Comparison of ENCODE assay signal across 9 cellular contexts in genomic region chr22:37896181-37896592, GRCh38. TPM values are rescaled to one million over a fixed set of nuclear protein-coding genes. Genes with fewer than 3 reads are reported as not detected.
A peak's percentile ranks its signal among the peaks of the same experiment; 100 is the strongest.
DNase-seq lines count a peak whose midpoint lies in the region; ATAC-seq, FAIRE-seq and TF ChIP-seq lines count a peak whose summit lies in the region.
"Had no signal": no experiment of that assay in that cellular context is flagged by ENCODE, and none has a peak within 500 bp of the region (broad histone marks: within the 10 kb centered on the region; RNA-seq: fewer than 3 reads in every experiment).

No MANE protein-coding gene starts in this region.

- H3K4me1 ChIP-seq in hepatocyte (ENCODE audit: insufficient read depth) (peaks cover 45% of the 10 kb centered on the region), subcutaneous abdominal adipose tissue (ENCODE audit: control insufficient read depth in 5 of 5, insufficient read depth in 5 of 5, low read length in 5 of 5) (peaks cover 9 to 47% (median 37%) of the 10 kb centered on the region in 5 donors)

- H3K36me3 ChIP-seq in hepatocyte (replicated peaks; ENCODE audit: insufficient read depth, low read depth) (no peaks in the 10 kb centered on the region), subcutaneous abdominal adipose tissue (ENCODE audit: control insufficient read depth in 5 of 5, insufficient read depth in 5 of 5, low read length in 5 of 5) (peaks cover 0 to 12% (median 0%) of the 10 kb centered on the region in 5 donors)

- WGBS in hepatocyte (ENCODE audit: low lambda C conversion rate, missing lambda C conversion rate): 44% methylated on average over 5 of the region's 5 CpGs

- no peak for TF ChIP-seq POLR2A in H54 (IDR thresholded peaks at IDR 0.05; ENCODE audit: low read depth, low read length)

- H3K9me3 ChIP-seq in hepatocyte (ENCODE audit: low read depth) (no peaks in the 10 kb centered on the region), subcutaneous abdominal adipose tissue (ENCODE audit: control insufficient read depth in 5 of 5, low read length in 5 of 5) (no peaks in the 10 kb centered on the region)

- POLR2A ChIA-PET in activated CD4-positive, alpha-beta memory T cell treated with anti-CD3 and anti-CD28 coated beads, Interleukin-2, amount 10 ng/mL, durations not matched to agents 7 days and 5 days (lab: Charles Lee): interaction anchor here (0.7 to 2.9 kb wide), 8 partner anchors 9 to 411 kb away, joined by 3 to 45 read pairs (median 3); partner anchors contain the start of genes C22orf23, MICALL1 and POLR2F

- peak; percentile 49 for ATAC-seq in GM18873 (IDR thresholded peaks at IDR 0.05; ENCODE audit: low FRiP score, unreplicated experiment)
- peak; percentile 63 for ATAC-seq in HG03432 (IDR thresholded peaks at IDR 0.05; ENCODE audit: unreplicated experiment)
- no peak for ATAC-seq in GM18520 (IDR thresholded peaks at IDR 0.05; ENCODE audit: unreplicated experiment)

- no peaks in the 10 kb centered on the region for H3K27me3 Mint-ChIP-seq in activated CD4-positive, alpha-beta memory T cell treated with anti-CD3 and anti-CD28 coated beads, Interleukin-2, amount 10 ng/mL, durations not matched to agents 7 days and 5 days

- H3K79me2 ChIP-seq in hepatocyte: no peaks in the 10 kb centered on the region

- peaks cover 34% of the 10 kb centered on the region for H3K4me1 Mint-ChIP-seq in activated CD4-positive, alpha-beta memory T cell treated with anti-CD3 and anti-CD28 coated beads, Interleukin-2, amount 10 ng/mL, durations not matched to agents 7 days and 5 days

- CTCF ChIA-PET in activated CD4-positive, alpha-beta memory T cell treated with anti-CD3 and anti-CD28 coated beads, Interleukin-2, amount 10 ng/mL, durations not matched to agents 7 days and 5 days (lab: Charles Lee): interaction anchor here (0.6 to 2.4 kb wide), 9 partner anchors 9 to 253 kb away, joined by 3 to 15 read pairs (median 4); partner anchors contain the start of gene MICALL1

- DNase-seq in activated CD4-positive, alpha-beta memory T cell treated with anti-CD3 and anti-CD28 coated beads, Interleukin-2, amount 10 ng/mL, durations not matched to agents 7 days and 5 days: peak; percentile 73
- peak; percentile 76 for DNase-seq in hepatocyte (ENCODE audit: low spot score)
- no peak for DNase-seq in HK-2 (ENCODE audit: unreplicated experiment)
- no peak for DNase-seq in H54 (ENCODE audit: insufficient read length, low spot score)

- H3K9me3 Mint-ChIP-seq in activated CD4-positive, alpha-beta memory T cell treated with anti-CD3 and anti-CD28 coated beads, Interleukin-2, amount 10 ng/mL, durations not matched to agents 7 days and 5 days: no peaks in the 10 kb centered on the region

- H3K27ac Mint-ChIP-seq in activated CD4-positive, alpha-beta memory T cell treated with anti-CD3 and anti-CD28 coated beads, Interleukin-2, amount 10 ng/mL, durations not matched to agents 7 days and 5 days: peak overlapping the region; percentile 94

- H3K4me2 ChIP-seq in hepatocyte: no peak overlapping the region

- H3K36me3 Mint-ChIP-seq in activated CD4-positive, alpha-beta memory T cell treated with anti-CD3 and anti-CD28 coated beads, Interleukin-2, amount 10 ng/mL, durations not matched to agents 7 days and 5 days (ENCODE audit: low read depth): peaks cover 7% of the 10 kb centered on the region

- no peaks in the 10 kb centered on the region for H3K27me3 ChIP-seq in hepatocyte
- no peaks in the 10 kb centered on the region for H3K27me3 ChIP-seq in subcutaneous abdominal adipose tissue (ENCODE audit: control insufficient read depth in 5 of 5, insufficient read depth in 4 of 5, low read length in 5 of 5)

- H3K4me3 ChIP-seq in hepatocyte: no peak overlapping the region
- H3K4me3 ChIP-seq in subcutaneous abdominal adipose tissue (ENCODE audit: low read depth in 1 of 5, low read length in 5 of 5): no peak overlapping the region

- H3K9me2 ChIP-seq in hepatocyte (replicated peaks; ENCODE audit: insufficient read depth): no peaks in the 10 kb centered on the region

- H4K20me1 ChIP-seq in hepatocyte (ENCODE audit: insufficient read depth, poor library complexity, severe bottlenecking): no peaks in the 10 kb centered on the region

- peak overlapping the region in 4 of 5 donors; percentile 4 to 59 (median 24) for H3K9ac ChIP-seq in subcutaneous abdominal adipose tissue (ENCODE audit: low read length in 5 of 5)

- H3K4me3 Mint-ChIP-seq in activated CD4-positive, alpha-beta memory T cell treated with anti-CD3 and anti-CD28 coated beads, Interleukin-2, amount 10 ng/mL, durations not matched to agents 7 days and 5 days: peak overlapping the region; percentile 22

- no peak overlapping the region for H2AFZ ChIP-seq in hepatocyte

- no peak for TF ChIP-seq CTCF in hepatocyte (IDR thresholded peaks at IDR 0.05; ENCODE audit: poor library complexity)

- H3K27ac ChIP-seq in hepatocyte (peak overlapping the region; percentile 92), subcutaneous abdominal adipose tissue (ENCODE audit: low read depth, low read length) (peak overlapping the region; percentile 71)

- no peak for FAIRE-seq in H54 (lab: Jason Lieb, UNC)

RNA-seq across cellular contexts. Expression of gene MICALL1, which starts 9.9 kb away (rescaled TPM):
- 10 to 100 TPM; 21.8 to 24.1 TPM for total RNA-seq in activated CD4-positive, alpha-beta memory T cell treated with anti-CD3 and anti-CD28 coated beads, Interleukin-2, amount 10 ng/mL, durations not matched to agents 7 days and 5 days
- total RNA-seq in hepatocyte: 20.3 and 26.1 TPM in 2 replicates
- polyA plus RNA-seq in hepatocyte: 11.7 and 15.0 TPM in 2 replicates

RNA-seq across cellular contexts. Expression of gene EIF3L, which starts 47.0 kb away (rescaled TPM):
- 100 to 1,000 TPM; 331 to 348 TPM for total RNA-seq in activated CD4-positive, alpha-beta memory T cell treated with anti-CD3 and anti-CD28 coated beads, Interleukin-2, amount 10 ng/mL, durations not matched to agents 7 days and 5 days
- 365 and 421 TPM in 2 replicates for total RNA-seq in hepatocyte
- polyA plus RNA-seq in hepatocyte: 172 and 199 TPM in 2 replicates

RNA-seq across cellular contexts. Expression of gene ANKRD54, which starts 52.1 kb away (rescaled TPM):
- 10 to 100 TPM; 22.1 TPM for total RNA-seq in activated CD4-positive, alpha-beta memory T cell treated with anti-CD3 and anti-CD28 coated beads, Interleukin-2, amount 10 ng/mL, durations not matched to agents 7 days and 5 days
- total RNA-seq in hepatocyte: 28.5 and 30.4 TPM in 2 replicates
- 29.9 and 33.2 TPM in 2 replicates for polyA plus RNA-seq in hepatocyte

RNA-seq across cellular contexts. Expression of gene C22orf23, which starts 57.2 kb away (rescaled TPM):
- not detected for total RNA-seq in activated CD4-positive, alpha-beta memory T cell treated with anti-CD3 and anti-CD28 coated beads, Interleukin-2, amount 10 ng/mL, durations not matched to agents 7 days and 5 days
- 0.30 TPM in 1 of 2 replicates, not detected in the other for total RNA-seq in hepatocyte
- 0.29 TPM in 1 of 2 replicates, not detected in the other for polyA plus RNA-seq in hepatocyte
- total RNA-seq: T-helper 1 cell treated with Interleukin-12 subunit alpha and Interleukin-12 subunit beta and Interleukin-4 antibody, amounts not matched to agents 30 ng/mL and 1 ng/mL, for 36 hours had no signal

RNA-seq across cellular contexts. Expression of gene POLR2F, which starts 57.3 kb away (rescaled TPM):
- 10 to 100 TPM; 50.1 to 56.4 TPM for total RNA-seq in activated CD4-positive, alpha-beta memory T cell treated with anti-CD3 and anti-CD28 coated beads, Interleukin-2, amount 10 ng/mL, durations not matched to agents 7 days and 5 days
- total RNA-seq in hepatocyte: 59.4 and 74.3 TPM in 2 replicates
- 119 and 129 TPM in 2 replicates for polyA plus RNA-seq in hepatocyte

Comparison
In these comparisons a context has a peak if more than half of its experiments do, and no peak if none do; other contexts are left out.
1. DNase-seq: peak in activated CD4-positive, alpha-beta memory T cell treated with anti-CD3 and anti-CD28 coated beads, Interleukin-2, amount 10 ng/mL, durations not matched to agents 7 days and 5 days (single experiment) and hepatocyte (single experiment); none in HK-2 (single experiment) and H54 (single experiment).